In the genomic region with DNA sequence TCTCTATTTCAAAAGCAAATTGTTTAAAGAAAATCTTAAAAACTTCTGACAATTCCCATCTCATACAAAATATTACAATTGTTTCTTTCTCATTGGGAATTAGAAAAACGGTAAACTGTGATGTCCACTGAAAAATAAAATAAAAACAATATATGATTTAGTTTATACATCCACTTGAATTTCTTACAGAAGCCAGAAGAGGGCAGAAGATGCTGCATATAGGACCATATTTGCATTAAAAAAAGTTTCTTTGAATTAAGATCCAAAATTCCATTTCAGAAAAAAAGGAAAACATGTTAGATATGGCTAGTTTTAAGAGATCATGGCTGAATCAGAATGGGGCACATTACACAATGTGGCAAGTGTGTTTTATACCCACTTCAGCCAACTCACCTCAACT, we compare ENCODE assay signal across 15 cellular contexts. TPM values are rescaled to one million over a fixed set of nuclear protein-coding genes. Genes with fewer than 3 reads are reported as not detected.
A peak's percentile ranks its signal among the peaks of the same experiment; 100 is the strongest.
DNase-seq lines count a peak whose midpoint lies in the region; ATAC-seq and TF ChIP-seq lines count a peak whose summit lies in the region.
"Had no signal": no experiment of that assay in that cellular context is flagged by ENCODE, and none has a peak within 500 bp of the region (broad histone marks: within the 10 kb centered on the region; RNA-seq: fewer than 3 reads in every experiment).

No MANE protein-coding gene starts in this region.

- H3K9me2 ChIP-seq in OCI-LY7 (ENCODE audit: insufficient read depth, low read length) = no peaks in the 10 kb centered on the region

- CTCF ChIA-PET in OCI-LY7 (lab: Charles Lee; ENCODE audit: unreplicated experiment) = no interaction called here

- no peak overlapping the region for H2AFZ ChIP-seq in OCI-LY7 (ENCODE audit: low read length)

- H3K36me3 ChIP-seq in cardiac muscle cell = no peaks in the 10 kb centered on the region
- H3K36me3 ChIP-seq in right atrium auricular region = no peaks in the 10 kb centered on the region
- no peaks in the 10 kb centered on the region for H3K36me3 ChIP-seq in OCI-LY7 (ENCODE audit: insufficient read depth, low read length)

- DNase-seq in cardiac muscle cell (ENCODE audit: low read depth in 1 of 2, low spot score in 1 of 2) = peak; percentile 4 to 42
- DNase-seq in right atrium auricular region (ENCODE audit: low spot score) = no peak
- no peak for DNase-seq in OCI-LY7 (ENCODE audit: low spot score)
- DNase-seq in epithelial cell of proximal tubule (ENCODE audit: low read depth) = no peak
- DNase-seq in stimulated activated naive CD4-positive, alpha-beta T cell treated with Interleukin-2 at 50 U/mL for 16 hours (lab: John Stamatoyannopoulos, UW) = no peak
- DNase-seq: activated gamma-delta T cell treated with Interleukin-2 at 50 U/mL for 16 hours; C1 segment of cervical spinal cord; NCI-H1694; stimulated activated CD4-positive, alpha-beta T cell treated with anti-CD3 and anti-CD28 coated beads, Interleukin-12 subunit alpha, Interleukin-12 subunit beta, amount 100 ng/mL, for 4 hours had no signal

- no peaks in the 10 kb centered on the region for H3K4me1 ChIP-seq in cardiac muscle cell (ENCODE audit: low read depth)
- no peaks in the 10 kb centered on the region for H3K4me1 ChIP-seq in right atrium auricular region
- no peaks in the 10 kb centered on the region for H3K4me1 ChIP-seq in OCI-LY7 (ENCODE audit: insufficient read depth, low read length, poor library complexity, severe bottlenecking)

- TF ChIP-seq CTCF in cardiac muscle cell (IDR thresholded peaks at IDR 0.05; ENCODE audit: low read depth, low read length) (peak; percentile 31), right atrium auricular region (IDR thresholded peaks at IDR 0.05) (no peak), OCI-LY7 (conservative IDR thresholded peaks at IDR 0.05; ENCODE audit: low read length) (peak; percentile 59), epithelial cell of proximal tubule (conservative IDR thresholded peaks at IDR 0.05; ENCODE audit: low read depth, low read length) (peak; percentile 46)

- no peak overlapping the region for H3K4me2 ChIP-seq in OCI-LY7 (ENCODE audit: low read length)

- H3K79me2 ChIP-seq in OCI-LY7 (ENCODE audit: insufficient read depth, low read depth, low read length) = no peaks in the 10 kb centered on the region

- BruUV-seq in OCI-LY7 (replicated peaks; lab: Mats Ljungman, UMichigan) = no TSS peak

- intact Hi-C loops in OCI-LY7 (cut with micrococcal nuclease; ENCODE audit: unreplicated experiment) = no loop called here

- H3K27ac ChIP-seq in cardiac muscle cell (no peak overlapping the region), right atrium auricular region (no peak overlapping the region), OCI-LY7 (ENCODE audit: low read depth, low read length, poor library complexity, severe bottlenecking) (no peak overlapping the region)

- no peaks in the 10 kb centered on the region for H4K20me1 ChIP-seq in OCI-LY7 (ENCODE audit: insufficient read depth, low read length)

- ATAC-seq in GM21528 (IDR thresholded peaks at IDR 0.05; ENCODE audit: low FRiP score, unreplicated experiment) = no peak
- ATAC-seq in HG02678 (IDR thresholded peaks at IDR 0.05; ENCODE audit: unreplicated experiment) = no peak
- no peak for ATAC-seq in GM18861 (IDR thresholded peaks at IDR 0.05; ENCODE audit: unreplicated experiment)
- ATAC-seq: activated CD4-positive, CD25-positive, alpha-beta regulatory T cell treated with anti-CD3 and anti-CD28 coated beads, Interleukin-2, amount 50 U/mL, for 24 hours; stimulated activated effector memory CD8-positive, alpha-beta T cell treated with anti-CD3 and anti-CD28 coated beads, Interleukin-12 subunit alpha, Interleukin-12 subunit beta, amount 100 ng/mL, for 72 hours had no signal

- H3K9me3 ChIP-seq in cardiac muscle cell (ENCODE audit: low read depth) (no peaks in the 10 kb centered on the region), right atrium auricular region (no peaks in the 10 kb centered on the region), OCI-LY7 (ENCODE audit: low read length) (no peaks in the 10 kb centered on the region)

- H3K27me3 ChIP-seq in cardiac muscle cell = no peaks in the 10 kb centered on the region
- no peaks in the 10 kb centered on the region for H3K27me3 ChIP-seq in right atrium auricular region

- H3K4me3 ChIP-seq in cardiac muscle cell (no peak overlapping the region), right atrium auricular region (no peak overlapping the region), OCI-LY7 (ENCODE audit: low read depth, low read length, poor library complexity, severe bottlenecking) (no peak overlapping the region), epithelial cell of proximal tubule (ENCODE audit: low read depth, low read length) (no peak overlapping the region)

- POLR2A ChIA-PET in OCI-LY7 (lab: Charles Lee) = no interaction called here

RNA-seq across cellular contexts. Expression of gene LRRC4C, which starts 39.3 kb away (rescaled TPM):
- total RNA-seq in cardiac muscle cell = 0.77 and 2.2 TPM in 2 replicates
- polyA plus RNA-seq in cardiac muscle cell = 0.66 and 0.70 TPM in 2 replicates
- 1 to 10 TPM; 2.7 to 2.8 TPM for total RNA-seq in right atrium auricular region
- total RNA-seq in OCI-LY7 (2014; rRNA removed; shearing (Covaris generic)) = not detected in 2 replicates
- total RNA-seq in OCI-LY7 (2022) = not detected in 2 replicates
- 0.12 TPM in 1 of 2 replicates, not detected in the other for total RNA-seq in epithelial cell of proximal tubule
- total RNA-seq: RPMI7951 had no signal

Comparison
In these comparisons a context has a peak if more than half of its experiments do, and no peak if none do; other contexts are left out.
1. DNase-seq: peak in cardiac muscle cell (2 of 2); none in right atrium auricular region (single experiment), OCI-LY7 (single experiment), epithelial cell of proximal tubule (single experiment) and stimulated activated naive CD4-positive, alpha-beta T cell treated with Interleukin-2 at 50 U/mL for 16 hours (single experiment).
2. CTCF ChIP-seq: peak in cardiac muscle cell (single experiment), OCI-LY7 (single experiment) and epithelial cell of proximal tubule (single experiment); none in right atrium auricular region (0 of 2).